ENCODE assay signal across 36 cellular contexts in the genomic region with DNA sequence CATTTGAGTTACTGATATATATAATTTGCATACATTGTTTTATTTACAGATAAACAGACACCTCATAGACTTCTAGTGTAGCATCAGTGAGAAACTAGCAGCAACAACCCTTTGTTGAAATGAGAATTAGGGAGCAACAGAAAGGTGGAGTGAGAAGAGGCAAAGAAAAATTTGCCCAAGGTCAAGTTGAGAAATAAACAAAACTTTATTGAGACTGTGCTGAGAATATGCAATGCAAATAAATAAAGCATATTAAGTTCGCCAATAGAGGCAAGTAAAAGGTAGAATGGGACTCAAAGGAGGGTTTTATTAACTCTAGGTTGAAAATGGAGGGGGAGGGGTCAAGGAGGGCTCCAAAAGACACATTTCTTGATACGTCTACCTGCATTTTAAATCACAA. TPM values are rescaled to one million over a fixed set of nuclear protein-coding genes. Genes with fewer than 3 reads are reported as not detected.
"Had no signal": no experiment of that assay in that cellular context is flagged by ENCODE, and none has a peak within 500 bp of the region (broad histone marks: within the 10 kb centered on the region; RNA-seq: fewer than 3 reads in every experiment).

No MANE protein-coding gene starts in this region.

- H3K36me3 Mint-ChIP-seq: activated CD4-positive, alpha-beta memory T cell treated with anti-CD3 and anti-CD28 coated beads for 36 hours; activated naive CD4-positive, alpha-beta T cell treated with anti-CD3 and anti-CD28 coated beads, Interleukin-2, amount 10 ng/mL, durations not matched to agents 7 days and 5 days; activated naive CD4-positive, alpha-beta T cell treated with anti-CD3 and anti-CD28 coated beads, Interleukin-2, amount 50 U/mL, for 24 hours; activated naive CD8-positive, alpha-beta T cell; activated naive CD8-positive, alpha-beta T cell treated with anti-CD3 and anti-CD28 coated beads, Interleukin-2, amount 10 ng/mL, durations not matched to agents 7 days and 5 days had no signal

- H3K27me3 ChIP-seq: ascending aorta, cardiac muscle cell had no signal

- H3K27ac ChIP-seq: ascending aorta, cardiac muscle cell, VCaP had no signal

- ATAC-seq: activated CD8-positive, alpha-beta T cell treated with anti-CD3 and anti-CD28 coated beads for 36 hours; activated naive CD8-positive, alpha-beta T cell treated with anti-CD3 and anti-CD28 coated beads, Interleukin-2, amount 50 U/mL, for 24 hours; activated T-cell treated with anti-CD3 and anti-CD28 coated beads, Interleukin-2, amount 50 U/mL, for 4 hours; activated T-cell treated with anti-CD3 and anti-CD28 coated beads, Interleukin-2, amount 50 U/mL, for 72 hours had no signal

- H3K4me3 ChIP-seq: ascending aorta, cardiac muscle cell had no signal

- H3K9me3 Mint-ChIP-seq: activated CD4-positive, alpha-beta T cell treated with anti-CD3 and anti-CD28 coated beads, Interleukin-2, amount 10 ng/mL, durations not matched to agents 24 days and 14 days; activated CD8-positive, alpha-beta T cell treated with anti-CD3 and anti-CD28 coated beads for 36 hours; activated naive CD4-positive, alpha-beta T cell treated with anti-CD3 and anti-CD28 coated beads, Interleukin-2, amount 50 U/mL, for 24 hours; activated naive CD8-positive, alpha-beta T cell treated with anti-CD3 and anti-CD28 coated beads, Interleukin-2, amount 10 ng/mL, durations not matched to agents 7 days and 5 days; central memory CD8-positive, alpha-beta T cell; T-helper 1 cell treated with Interleukin-12 subunit alpha and Interleukin-12 subunit beta and Interleukin-4 antibody, amounts not matched to agents 30 μg/mL and 1 μg/mL, for 36 hours had no signal

- DNase-seq: activated B cell treated with CpG ODN at 0.5 μM for 24 hours; activated CD4-positive, alpha-beta memory T cell treated with anti-CD3 and anti-CD28 coated beads for 36 hours; activated CD4-positive, alpha-beta T cell treated with anti-CD3 and anti-CD28 coated beads for 4 hours; activated CD4-positive, alpha-beta T cell treated with anti-CD3 and anti-CD28 coated beads, Interleukin-2, amount 10 ng/mL, durations not matched to agents 24 days and 14 days; activated CD4-positive, alpha-beta T cell treated with anti-CD3 and anti-CD28 coated beads, Interleukin-2, amount 50 U/mL, for 1 hour; activated CD4-positive, alpha-beta T cell treated with anti-CD3 and anti-CD28 coated beads, Interleukin-2, amount 50 U/mL, for 4 hours; activated CD4-positive, CD25-positive, alpha-beta regulatory T cell treated with anti-CD3 and anti-CD28 coated beads, Interleukin-2, amount 50 U/mL, for 72 hours; activated CD8-positive, alpha-beta memory T cell treated with anti-CD3 and anti-CD28 coated beads, Interleukin-2, amount 50 U/mL, for 4 hours; activated CD8-positive, alpha-beta T cell treated with anti-CD3 and anti-CD28 coated beads for 36 hours; activated effector memory CD4-positive, alpha-beta T cell treated with Interleukin-2 at 50 U/mL for 16 hours; activated gamma-delta T cell; activated naive CD4-positive, alpha-beta T cell treated with anti-CD3 and anti-CD28 coated beads, Interleukin-2, amount 10 ng/mL, durations not matched to agents 7 days and 5 days; activated naive CD4-positive, alpha-beta T cell treated with Interleukin-2 at 50 U/mL for 16 hours; activated naive CD8-positive, alpha-beta T cell treated with anti-CD3 and anti-CD28 coated beads, Interleukin-2, amount 10 ng/mL, durations not matched to agents 7 days and 5 days; activated naive CD8-positive, alpha-beta T cell treated with anti-CD3 and anti-CD28 coated beads, Interleukin-2, amount 50 U/mL, for 24 hours; activated T-cell treated with anti-CD3 and anti-CD28 coated beads for 4 hours; activated T-cell treated with anti-CD3 and anti-CD28 coated beads, Interleukin-2, amount 50 U/mL, for 1 hour; activated T-cell treated with anti-CD3 and anti-CD28 coated beads, Interleukin-2, amount 50 U/mL, for 4 hours; activated T-cell treated with anti-CD3 and anti-CD28 coated beads, Interleukin-2, amount 50 U/mL, for 72 hours; amygdala; anterior cingulate cortex; caudate nucleus; cerebellar nuclear complex; T-helper 2 cell; T-helper 9 cell had no signal

- H3K4me1 ChIP-seq: ascending aorta had no signal

- H3K4me3 Mint-ChIP-seq: activated B cell treated with CpG ODN at 0.5 μM for 24 hours; activated CD4-positive, alpha-beta memory T cell treated with anti-CD3 and anti-CD28 coated beads for 36 hours; activated CD4-positive, alpha-beta T cell treated with anti-CD3 and anti-CD28 coated beads, Interleukin-2, amount 10 ng/mL, durations not matched to agents 24 days and 14 days; activated CD8-positive, alpha-beta T cell treated with anti-CD3 and anti-CD28 coated beads for 36 hours; activated naive CD4-positive, alpha-beta T cell treated with anti-CD3 and anti-CD28 coated beads, Interleukin-2, amount 10 ng/mL, durations not matched to agents 7 days and 5 days; activated naive CD4-positive, alpha-beta T cell treated with anti-CD3 and anti-CD28 coated beads, Interleukin-2, amount 50 U/mL, for 24 hours; activated naive CD8-positive, alpha-beta T cell; activated naive CD8-positive, alpha-beta T cell treated with anti-CD3 and anti-CD28 coated beads, Interleukin-2, amount 10 ng/mL, durations not matched to agents 7 days and 5 days; activated naive CD8-positive, alpha-beta T cell treated with anti-CD3 and anti-CD28 coated beads, Interleukin-2, amount 50 U/mL, for 24 hours; activated T-cell treated with anti-CD3 and anti-CD28 coated beads, Interleukin-2, amount 50 U/mL, for 4 hours; activated T-cell treated with anti-CD3 and anti-CD28 coated beads, Interleukin-2, amount 50 U/mL, for 72 hours; brain; central memory CD8-positive, alpha-beta T cell; T-helper 1 cell treated with Interleukin-12 subunit alpha and Interleukin-12 subunit beta and Interleukin-4 antibody, amounts not matched to agents 30 μg/mL and 1 μg/mL, for 36 hours; T-helper 2 cell treated with Interferon-gamma antibody and Interleukin-4, amounts not matched to agents 5 μg/mL and 100 μg/mL, for 36 hours had no signal

- H3K9me3 ChIP-seq: ascending aorta had no signal

- H3K4me1 Mint-ChIP-seq: activated B cell treated with CpG ODN at 0.5 μM for 24 hours; activated CD4-positive, alpha-beta T cell treated with anti-CD3 and anti-CD28 coated beads, Interleukin-2, amount 10 ng/mL, durations not matched to agents 24 days and 14 days; activated naive CD4-positive, alpha-beta T cell treated with anti-CD3 and anti-CD28 coated beads, Interleukin-2, amount 10 ng/mL, durations not matched to agents 7 days and 5 days; activated naive CD4-positive, alpha-beta T cell treated with anti-CD3 and anti-CD28 coated beads, Interleukin-2, amount 50 U/mL, for 24 hours; activated naive CD8-positive, alpha-beta T cell treated with anti-CD3 and anti-CD28 coated beads, Interleukin-2, amount 10 ng/mL, durations not matched to agents 7 days and 5 days; activated naive CD8-positive, alpha-beta T cell treated with anti-CD3 and anti-CD28 coated beads, Interleukin-2, amount 50 U/mL, for 24 hours; central memory CD8-positive, alpha-beta T cell had no signal

- H3K36me3 ChIP-seq: ascending aorta, cardiac muscle cell had no signal

- H3K27ac Mint-ChIP-seq: activated B cell treated with CpG ODN at 0.5 μM for 24 hours; activated CD4-positive, alpha-beta memory T cell treated with anti-CD3 and anti-CD28 coated beads for 36 hours; activated CD4-positive, alpha-beta T cell treated with anti-CD3 and anti-CD28 coated beads, Interleukin-2, amount 10 ng/mL, durations not matched to agents 24 days and 14 days; activated CD8-positive, alpha-beta T cell treated with anti-CD3 and anti-CD28 coated beads for 36 hours; activated naive CD4-positive, alpha-beta T cell treated with anti-CD3 and anti-CD28 coated beads, Interleukin-2, amount 10 ng/mL, durations not matched to agents 7 days and 5 days; activated naive CD4-positive, alpha-beta T cell treated with anti-CD3 and anti-CD28 coated beads, Interleukin-2, amount 50 U/mL, for 24 hours; activated naive CD8-positive, alpha-beta T cell; activated naive CD8-positive, alpha-beta T cell treated with anti-CD3 and anti-CD28 coated beads, Interleukin-2, amount 10 ng/mL, durations not matched to agents 7 days and 5 days; activated naive CD8-positive, alpha-beta T cell treated with anti-CD3 and anti-CD28 coated beads, Interleukin-2, amount 50 U/mL, for 24 hours; activated T-cell treated with anti-CD3 and anti-CD28 coated beads, Interleukin-2, amount 50 U/mL, for 72 hours; activated T-helper 2 cell treated with anti-CD3 and anti-CD28 coated beads, Interferon-gamma antibody, Interleukin-2, Interleukin-4, amounts not matched to agents 10 μg/mL and 5 μg/mL and 100 μg/mL, durations not matched to agents 14 hours and 24 hours and 36 hours; brain; T-helper 1 cell treated with Interleukin-12 subunit alpha and Interleukin-12 subunit beta and Interleukin-4 antibody, amounts not matched to agents 30 μg/mL and 1 μg/mL, for 36 hours; T-helper 2 cell treated with Interferon-gamma antibody and Interleukin-4, amounts not matched to agents 5 μg/mL and 100 μg/mL, for 36 hours had no signal

- H3K27me3 Mint-ChIP-seq: activated B cell treated with CpG ODN at 0.5 μM for 24 hours; activated CD4-positive, alpha-beta memory T cell treated with anti-CD3 and anti-CD28 coated beads for 36 hours; activated CD4-positive, alpha-beta T cell treated with anti-CD3 and anti-CD28 coated beads, Interleukin-2, amount 10 ng/mL, durations not matched to agents 24 days and 14 days; activated naive CD4-positive, alpha-beta T cell treated with anti-CD3 and anti-CD28 coated beads, Interleukin-2, amount 10 ng/mL, durations not matched to agents 7 days and 5 days; activated naive CD4-positive, alpha-beta T cell treated with anti-CD3 and anti-CD28 coated beads, Interleukin-2, amount 50 U/mL, for 24 hours; activated naive CD8-positive, alpha-beta T cell; activated naive CD8-positive, alpha-beta T cell treated with anti-CD3 and anti-CD28 coated beads, Interleukin-2, amount 10 ng/mL, durations not matched to agents 7 days and 5 days; activated naive CD8-positive, alpha-beta T cell treated with anti-CD3 and anti-CD28 coated beads, Interleukin-2, amount 50 U/mL, for 24 hours; central memory CD8-positive, alpha-beta T cell had no signal

RNA-seq across cellular contexts. Expression of gene CACNA2D1, which starts 49.8 kb away (rescaled TPM):
- total RNA-seq: activated B cell treated with CpG ODN at 0.5 μM for 24 hours; activated CD4-positive, alpha-beta memory T cell treated with anti-CD3 and anti-CD28 coated beads for 36 hours; activated CD4-positive, alpha-beta T cell treated with anti-CD3 and anti-CD28 coated beads, Interleukin-2, amount 10 ng/mL, durations not matched to agents 24 days and 14 days; activated CD8-positive, alpha-beta memory T cell treated with anti-CD3 and anti-CD28 coated beads for 36 hours; activated CD8-positive, alpha-beta T cell treated with anti-CD3 and anti-CD28 coated beads for 36 hours; activated naive CD8-positive, alpha-beta T cell treated with anti-CD3 and anti-CD28 coated beads, Interleukin-2, amount 10 ng/mL, durations not matched to agents 7 days and 5 days; activated T-helper 2 cell treated with anti-CD3 and anti-CD28 coated beads, Interferon-gamma antibody, Interleukin-2, Interleukin-4, amounts not matched to agents 10 μg/mL and 5 μg/mL and 100 μg/mL, durations not matched to agents 14 hours and 24 hours and 36 hours had no signal
